7 cellular contexts compared by ENCODE assay signal in genomic region chr1:960371-961131, GRCh38. TPM values are rescaled to one million over a fixed set of nuclear protein-coding genes. Genes with fewer than 3 reads are reported as not detected.
DNase-seq lines count a peak whose midpoint lies in the region; ATAC-seq and TF ChIP-seq lines count a peak whose summit lies in the region.

Gene KLHL17, plus strand, starts transcription at chr1:960584. Its CDS starts 110 bp downstream, at chr1:960694.

- intact Hi-C loops in activated T-helper 2 cell treated with anti-CD3 and anti-CD28 coated beads, Interferon-gamma antibody, Interleukin-2, Interleukin-4, amounts not matched to agents 10 μg/mL and 5 μg/mL and 100 μg/mL, durations not matched to agents 14 hours and 24 hours and 36 hours (cut with micrococcal nuclease), result no loop called here

- H3K27ac Mint-ChIP-seq in activated T-helper 2 cell treated with anti-CD3 and anti-CD28 coated beads, Interferon-gamma antibody, Interleukin-2, Interleukin-4, amounts not matched to agents 10 μg/mL and 5 μg/mL and 100 μg/mL, durations not matched to agents 14 hours and 24 hours and 36 hours, result peak within 1 kb of the TSS; percentile 68
- H3K27ac Mint-ChIP-seq in stimulated activated naive CD8-positive, alpha-beta T cell treated with anti-CD3 and anti-CD28 coated beads, Interleukin-15, Interleukin-2, amounts not matched to agents 100 ng/mL and 50 ng/mL, for 24 hours, result peak within 1 kb of the TSS; percentile 68

- no peaks in the 10 kb centered on the region for H4K20me1 ChIP-seq in neural cell (ENCODE audit: insufficient read depth)

- DNase-seq in activated T-helper 2 cell treated with anti-CD3 and anti-CD28 coated beads, Interferon-gamma antibody, Interleukin-2, Interleukin-4, amounts not matched to agents 10 μg/mL and 5 μg/mL and 100 μg/mL, durations not matched to agents 14 hours and 24 hours and 36 hours (ENCODE audit: low spot score), result peak; percentile 72
- peak; percentile 45 for DNase-seq in fibroblast of the aortic adventitia (ENCODE audit: low read depth)

- TF ChIP-seq EP300 in neural cell (conservative IDR thresholded peaks at IDR 0.05; ENCODE audit: poor library complexity, severe bottlenecking), result peak; percentile 47

- ATAC-seq in HG03342 (IDR thresholded peaks at IDR 0.05; ENCODE audit: unreplicated experiment), result peak; percentile 39

- TF ChIP-seq POLR2A in GM15510 (IDR thresholded peaks at IDR 0.05; ENCODE audit: borderline replicate concordance, extremely low read depth, insufficient read length), result peak; percentile 57
- peak; percentile 64 for TF ChIP-seq POLR2A in Raji (IDR thresholded peaks at IDR 0.05; ENCODE audit: insufficient read depth, low read depth, low read length)

- H3K4me3 Mint-ChIP-seq in activated T-helper 2 cell treated with anti-CD3 and anti-CD28 coated beads, Interferon-gamma antibody, Interleukin-2, Interleukin-4, amounts not matched to agents 10 μg/mL and 5 μg/mL and 100 μg/mL, durations not matched to agents 14 hours and 24 hours and 36 hours (ENCODE audit: low read depth), result peak within 1 kb of the TSS; percentile 99
- peak within 1 kb of the TSS; percentile 96 for H3K4me3 Mint-ChIP-seq in stimulated activated naive CD8-positive, alpha-beta T cell treated with anti-CD3 and anti-CD28 coated beads, Interleukin-15, Interleukin-2, amounts not matched to agents 100 ng/mL and 50 ng/mL, for 24 hours

- H3K4me3 ChIP-seq in fibroblast of the aortic adventitia (ENCODE audit: low read depth, low read length), result peak within 1 kb of the TSS; percentile 72
- peak within 1 kb of the TSS; percentile 65 for H3K4me3 ChIP-seq in neural cell (ENCODE audit: low read length)

- no peaks in the 10 kb centered on the region for H3F3A ChIP-seq in neural cell (ENCODE audit: insufficient read depth, low read length, poor library complexity, severe bottlenecking)

- peak within 1 kb of the TSS; percentile 63 for H3K9ac ChIP-seq in neural cell (ENCODE audit: low read length)

- peaks cover 2% of the 10 kb centered on the region for H3K27me3 ChIP-seq in neural cell (ENCODE audit: insufficient read depth, low read depth, low read length)

- H3K9me2 ChIP-seq in neural cell (ENCODE audit: insufficient read depth, low read length), result no peaks in the 10 kb centered on the region

- H3K4me1 Mint-ChIP-seq in activated T-helper 2 cell treated with anti-CD3 and anti-CD28 coated beads, Interferon-gamma antibody, Interleukin-2, Interleukin-4, amounts not matched to agents 10 μg/mL and 5 μg/mL and 100 μg/mL, durations not matched to agents 14 hours and 24 hours and 36 hours (ENCODE audit: low read depth), result peaks cover 11% of the 10 kb centered on the region
- peaks cover 26% of the 10 kb centered on the region for H3K4me1 Mint-ChIP-seq in stimulated activated naive CD8-positive, alpha-beta T cell treated with anti-CD3 and anti-CD28 coated beads, Interleukin-15, Interleukin-2, amounts not matched to agents 100 ng/mL and 50 ng/mL, for 24 hours (ENCODE audit: low read depth)

- no peaks in the 10 kb centered on the region for H3K36me3 ChIP-seq in neural cell (ENCODE audit: insufficient read depth, low read length)

- no peak within 1 kb of the TSS for H2AFZ ChIP-seq in neural cell (ENCODE audit: low read depth, low read length)

- no peak for TF ChIP-seq CTCF in fibroblast of the aortic adventitia (IDR thresholded peaks at IDR 0.05; ENCODE audit: insufficient read depth, low read length)
- TF ChIP-seq CTCF in neural cell (IDR thresholded peaks at IDR 0.05; ENCODE audit: poor library complexity, severe bottlenecking), result no peak

- peaks cover 7% of the 10 kb centered on the region for H3K79me2 ChIP-seq in neural cell (replicated peaks; ENCODE audit: insufficient read depth, low read length)

- no peaks in the 10 kb centered on the region for H3K9me3 Mint-ChIP-seq in activated T-helper 2 cell treated with anti-CD3 and anti-CD28 coated beads, Interferon-gamma antibody, Interleukin-2, Interleukin-4, amounts not matched to agents 10 μg/mL and 5 μg/mL and 100 μg/mL, durations not matched to agents 14 hours and 24 hours and 36 hours
- no peaks in the 10 kb centered on the region for H3K9me3 Mint-ChIP-seq in stimulated activated naive CD8-positive, alpha-beta T cell treated with anti-CD3 and anti-CD28 coated beads, Interleukin-15, Interleukin-2, amounts not matched to agents 100 ng/mL and 50 ng/mL, for 24 hours

- no peaks in the 10 kb centered on the region for H3K27me3 Mint-ChIP-seq in activated T-helper 2 cell treated with anti-CD3 and anti-CD28 coated beads, Interferon-gamma antibody, Interleukin-2, Interleukin-4, amounts not matched to agents 10 μg/mL and 5 μg/mL and 100 μg/mL, durations not matched to agents 14 hours and 24 hours and 36 hours (ENCODE audit: low read depth)
- H3K27me3 Mint-ChIP-seq in stimulated activated naive CD8-positive, alpha-beta T cell treated with anti-CD3 and anti-CD28 coated beads, Interleukin-15, Interleukin-2, amounts not matched to agents 100 ng/mL and 50 ng/mL, for 24 hours, result no peaks in the 10 kb centered on the region

- H3K36me3 Mint-ChIP-seq in activated T-helper 2 cell treated with anti-CD3 and anti-CD28 coated beads, Interferon-gamma antibody, Interleukin-2, Interleukin-4, amounts not matched to agents 10 μg/mL and 5 μg/mL and 100 μg/mL, durations not matched to agents 14 hours and 24 hours and 36 hours (ENCODE audit: low read depth), result peaks cover 36% of the 10 kb centered on the region
- peaks cover 18% of the 10 kb centered on the region for H3K36me3 Mint-ChIP-seq in stimulated activated naive CD8-positive, alpha-beta T cell treated with anti-CD3 and anti-CD28 coated beads, Interleukin-15, Interleukin-2, amounts not matched to agents 100 ng/mL and 50 ng/mL, for 24 hours (ENCODE audit: low read depth)

- no peaks in the 10 kb centered on the region for H3K9me3 ChIP-seq in neural cell (ENCODE audit: low read length)

- no peak within 1 kb of the TSS for H3K27ac ChIP-seq in neural cell (ENCODE audit: low read length)

- TF ChIP-seq RAD21 in neural cell (conservative IDR thresholded peaks at IDR 0.05), result no peak

- peak within 1 kb of the TSS; percentile 35 for H3K4me2 ChIP-seq in neural cell (ENCODE audit: low read length)

TF ChIP-seq in neural cell, 6 proteins besides CTCF, POLR2A, EP300 and RAD21:
- TF ChIP-seq POLR2AphosphoS5 (IDR thresholded peaks at IDR 0.05) (peak; percentile 49), REST (IDR thresholded peaks at IDR 0.05; ENCODE audit: borderline replicate concordance) (peak; percentile 57), EZH2 (IDR thresholded peaks at IDR 0.05; ENCODE audit: borderline replicate concordance, insufficient read depth, low read length, poor library complexity, severe bottlenecking) (no peak), MXI1 (conservative IDR thresholded peaks at IDR 0.05; ENCODE audit: poor library complexity, severe bottlenecking) (peak; percentile 18), TAF1 (IDR thresholded peaks at IDR 0.05; ENCODE audit: low read depth) (peak; percentile 27)

RNA-seq across cellular contexts. Expression of gene KLHL17, which starts in this region (rescaled TPM):
- 36.8 and 41.6 TPM in 2 replicates for total RNA-seq in activated T-helper 2 cell treated with anti-CD3 and anti-CD28 coated beads, Interferon-gamma antibody, Interleukin-2, Interleukin-4, amounts not matched to agents 10 μg/mL and 5 μg/mL and 100 μg/mL, durations not matched to agents 14 hours and 24 hours and 36 hours
- total RNA-seq in fibroblast of the aortic adventitia (ENCODE audit: low replicate concordance), result 1.8 and 5.0 TPM in 2 replicates
- 52.3 and 64.2 TPM in 2 replicates for polyA plus RNA-seq in neural cell
- 9.5 and 14.9 TPM in 2 replicates for polyA minus RNA-seq in neural cell
